In the genomic region with DNA sequence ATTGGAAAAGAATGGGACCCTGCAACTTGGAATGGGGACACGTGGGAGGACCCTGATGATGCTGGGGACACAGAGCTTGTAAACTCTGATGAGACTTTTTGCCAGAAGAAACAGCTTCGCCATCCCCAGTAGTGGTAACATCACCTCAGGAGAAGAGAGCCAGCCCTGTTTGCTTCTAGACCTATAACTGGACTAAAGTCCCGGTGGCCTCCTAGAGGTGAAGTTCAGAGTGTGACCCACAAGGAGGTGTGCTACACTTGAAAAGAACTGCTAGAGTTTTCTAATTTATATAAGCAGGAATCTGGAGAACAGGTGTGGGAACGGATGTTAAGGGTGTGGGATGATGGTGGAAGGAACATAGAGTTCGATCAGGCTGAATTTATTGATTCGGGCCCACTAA, we compare ENCODE assay signal across 23 cellular contexts.
"Had no signal": no experiment of that assay in that cellular context is flagged by ENCODE, and none has a peak within 500 bp of the region (broad histone marks: within the 10 kb centered on the region; RNA-seq: fewer than 3 reads in every experiment).

No MANE protein-coding gene starts in this region.

- FAIRE-seq: urothelium cell line had no signal

- H3K9me3 ChIP-seq: esophagus muscularis mucosa, left ventricle myocardium inferior, mucosa of descending colon, right atrium auricular region, spleen, suprapubic skin, tibial artery had no signal

- H3K4me3 ChIP-seq: esophagus muscularis mucosa, heart right ventricle, left ventricle myocardium inferior, lung, mucosa of descending colon, right atrium auricular region, spleen, suprapubic skin, tibial artery had no signal

- H3K27ac ChIP-seq: esophagus muscularis mucosa, foreskin keratinocyte, heart right ventricle, left ventricle myocardium inferior, right atrium auricular region, spleen, suprapubic skin, tibial artery had no signal

- ATAC-seq: activated CD4-positive, CD25-positive, alpha-beta regulatory T cell treated with anti-CD3 and anti-CD28 coated beads, Interleukin-2, amount 50 U/mL, for 24 hours; activated naive CD8-positive, alpha-beta T cell treated with anti-CD3 and anti-CD28 coated beads, Interleukin-2, amount 50 U/mL, for 24 hours; foreskin keratinocyte; heart right ventricle; mucosa of descending colon; natural killer cell treated with Interleukin-12 subunit alpha and Interleukin-12 subunit beta and Interleukin-15 and Interleukin-18, amount 100 ng/mL, for 72 hours had no signal

- H3K27me3 ChIP-seq: esophagus muscularis mucosa, foreskin keratinocyte, heart right ventricle, right atrium auricular region, spleen, suprapubic skin, tibial artery had no signal

- DNase-seq: activated CD4-positive, alpha-beta memory T cell treated with anti-CD3 and anti-CD28 coated beads for 36 hours; activated CD4-positive, alpha-beta T cell treated with anti-CD3 and anti-CD28 coated beads, Interleukin-2, amount 10 ng/mL, durations not matched to agents 24 days and 14 days; activated CD8-positive, alpha-beta memory T cell treated with anti-CD3 and anti-CD28 coated beads, Interleukin-2, amount 50 U/mL, for 48 hours; activated naive CD8-positive, alpha-beta T cell treated with anti-CD3 and anti-CD28 coated beads, Interleukin-2, amount 50 U/mL, for 24 hours; activated T-cell treated with anti-CD3 and anti-CD28 coated beads, Interleukin-2, amount 50 U/mL, for 24 hours; amygdala; caudate nucleus; foreskin keratinocyte; heart right ventricle; left ventricle myocardium inferior; mesendoderm; spleen; stimulated activated naive CD4-positive, alpha-beta T cell; T-helper 1 cell; tibial artery had no signal

- H3K4me1 ChIP-seq: esophagus muscularis mucosa, heart right ventricle, left ventricle myocardium inferior, right atrium auricular region, spleen, suprapubic skin, tibial artery had no signal

- H3K36me3 ChIP-seq: esophagus muscularis mucosa, heart right ventricle, left ventricle myocardium inferior, right atrium auricular region, suprapubic skin, tibial artery had no signal
